ENCODE assay signal across 20 cellular contexts in the genomic region with DNA sequence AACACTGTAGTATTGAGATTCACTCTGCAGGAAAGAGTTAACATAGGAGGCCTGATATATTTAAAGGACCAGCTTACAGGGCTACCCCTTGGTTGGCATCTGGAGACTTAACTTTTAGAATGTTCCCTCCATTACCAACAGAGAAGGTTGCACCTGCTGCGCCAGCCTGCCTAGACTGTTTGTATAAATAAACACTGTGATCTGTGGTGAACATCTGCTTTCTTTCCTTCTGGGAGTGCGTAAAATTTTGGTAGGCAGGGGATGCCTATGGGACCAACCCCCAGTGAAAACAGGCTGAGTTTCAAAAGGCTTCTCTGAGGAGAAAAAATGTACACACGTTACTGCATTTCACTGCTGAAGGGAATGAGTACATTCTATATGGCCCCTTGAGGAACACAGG. TPM values are rescaled to one million over a fixed set of nuclear protein-coding genes. Genes with fewer than 3 reads are reported as not detected.
A peak's percentile ranks its signal among the peaks of the same experiment; 100 is the strongest.
DNase-seq lines count a peak whose midpoint lies in the region; ATAC-seq lines count a peak whose summit lies in the region.
"Had no signal": no experiment of that assay in that cellular context is flagged by ENCODE, and none has a peak within 500 bp of the region (broad histone marks: within the 10 kb centered on the region; RNA-seq: fewer than 3 reads in every experiment).

No MANE protein-coding gene starts in this region.

- H3K4me2 ChIP-seq in BLaER1 = no peak overlapping the region
- H3K4me2 ChIP-seq: GM23338 had no signal

- no peak overlapping the region for H3K27ac Mint-ChIP-seq in activated CD8-positive, alpha-beta memory T cell treated with anti-CD3 and anti-CD28 coated beads, Interleukin-2, amount 10 ng/mL, durations not matched to agents 7 days and 5 days

- H3K36me3 ChIP-seq in BLaER1 = peaks cover 86% of the 10 kb centered on the region

- no peaks in the 10 kb centered on the region for H3K27me3 ChIP-seq in BLaER1

- H3K9ac ChIP-seq in BLaER1 = no peak overlapping the region

- no peak overlapping the region for H3K4me3 ChIP-seq in BLaER1
- H3K4me3 ChIP-seq: GM12878, GM23338 had no signal

- H3K36me3 Mint-ChIP-seq in activated CD8-positive, alpha-beta memory T cell treated with anti-CD3 and anti-CD28 coated beads, Interleukin-2, amount 10 ng/mL, durations not matched to agents 7 days and 5 days = peaks cover 85% of the 10 kb centered on the region

- CTCF ChIA-PET in activated CD8-positive, alpha-beta memory T cell treated with anti-CD3 and anti-CD28 coated beads, Interleukin-2, amount 10 ng/mL, durations not matched to agents 7 days and 5 days (lab: Charles Lee) = no interaction called here

- H3K4me1 Mint-ChIP-seq in activated CD8-positive, alpha-beta memory T cell treated with anti-CD3 and anti-CD28 coated beads, Interleukin-2, amount 10 ng/mL, durations not matched to agents 7 days and 5 days = peaks cover 13% of the 10 kb centered on the region

- peaks cover 8% of the 10 kb centered on the region; the same call in 1 of the 2 replicates for H4K20me1 ChIP-seq in BLaER1

- peaks cover 4% of the 10 kb centered on the region; the same call in 1 of the 2 replicates for H3K4me1 ChIP-seq in BLaER1

- H3K9me3 Mint-ChIP-seq in activated CD8-positive, alpha-beta memory T cell treated with anti-CD3 and anti-CD28 coated beads, Interleukin-2, amount 10 ng/mL, durations not matched to agents 7 days and 5 days (ENCODE audit: low read depth) = peaks cover 7% of the 10 kb centered on the region

- peak overlapping the region; percentile 9; the same call in 1 of the 2 replicates for H3K27ac ChIP-seq in BLaER1

- DNase-seq in D341Med (ENCODE audit: low spot score) = peak; percentile 23
- DNase-seq in NCI-H1694 (lab: John Stamatoyannopoulos, UW) = peak; percentile 26
- DNase-seq in SHP77 treated with DMSO at 0.1 percent for 48 hours (lab: John Stamatoyannopoulos, UW) = peak; percentile 73
- DNase-seq in C1 segment of cervical spinal cord (lab: John Stamatoyannopoulos, UW) = no peak
- no peak for DNase-seq in activated naive CD4-positive, alpha-beta T cell treated with anti-CD3 and anti-CD28 coated beads, Interleukin-2, amount 50 U/mL, for 16 hours
- no peak for DNase-seq in activated CD8-positive, alpha-beta memory T cell treated with anti-CD3 and anti-CD28 coated beads, Interleukin-2, amount 10 ng/mL, durations not matched to agents 7 days and 5 days
- DNase-seq: GDM1, NCI-H1048, NCI-H1436 treated with DMSO at 0.1 percent for 48 hours, NCI-H446 treated with DMSO at 0.1 percent for 48 hours, OCI-M1 had no signal

- H3K27me3 Mint-ChIP-seq in activated CD8-positive, alpha-beta memory T cell treated with anti-CD3 and anti-CD28 coated beads, Interleukin-2, amount 10 ng/mL, durations not matched to agents 7 days and 5 days = no peaks in the 10 kb centered on the region

- H3K4me3 Mint-ChIP-seq in activated CD8-positive, alpha-beta memory T cell treated with anti-CD3 and anti-CD28 coated beads, Interleukin-2, amount 10 ng/mL, durations not matched to agents 7 days and 5 days = no peak overlapping the region
- H3K4me3 Mint-ChIP-seq: CD14-positive monocyte, GM23338 had no signal

- no peak for ATAC-seq in esophagus mucosa
- ATAC-seq in activated CD8-positive, alpha-beta memory T cell treated with anti-CD3 and anti-CD28 coated beads, Interleukin-2, amount 10 ng/mL, durations not matched to agents 7 days and 5 days = no peak
- ATAC-seq: GM12878, GM23338, HCT116 had no signal

- peaks cover 30% of the 10 kb centered on the region for H3K9me3 ChIP-seq in BLaER1

RNA-seq across cellular contexts. Expression of a gene that starts 14.0 kb away (rescaled TPM):
- 16.2 TPM for total RNA-seq in esophagus mucosa
- total RNA-seq in activated CD8-positive, alpha-beta memory T cell treated with anti-CD3 and anti-CD28 coated beads, Interleukin-2, amount 10 ng/mL, durations not matched to agents 7 days and 5 days = 10 to 100 TPM; 37.4 to 46.5 TPM

RNA-seq across cellular contexts. Expression of a gene that starts 27.2 kb away (rescaled TPM):
- total RNA-seq in esophagus mucosa = 0.24 TPM
- total RNA-seq in activated CD8-positive, alpha-beta memory T cell treated with anti-CD3 and anti-CD28 coated beads, Interleukin-2, amount 10 ng/mL, durations not matched to agents 7 days and 5 days = 10 to 100 TPM; 29.1 to 32.4 TPM
- total RNA-seq: A673, GM23338, M059J, RPMI7951 had no signal

Comparison
In these comparisons a context has a peak if more than half of its experiments do, and no peak if none do; other contexts are left out.
1. DNase-seq: peak in D341Med (single experiment), NCI-H1694 (single experiment) and SHP77 treated with DMSO at 0.1 percent for 48 hours (single experiment); none in C1 segment of cervical spinal cord (0 of 14), activated naive CD4-positive, alpha-beta T cell treated with anti-CD3 and anti-CD28 coated beads, Interleukin-2, amount 50 U/mL, for 16 hours (single experiment) and activated CD8-positive, alpha-beta memory T cell treated with anti-CD3 and anti-CD28 coated beads, Interleukin-2, amount 10 ng/mL, durations not matched to agents 7 days and 5 days (single experiment).
2. RNA of a gene that starts 27.2 kb away (total RNA-seq): 29.1 to 32.4 TPM in activated CD8-positive, alpha-beta memory T cell treated with anti-CD3 and anti-CD28 coated beads, Interleukin-2, amount 10 ng/mL, durations not matched to agents 7 days and 5 days; 0.24 TPM in esophagus mucosa (single experiment); every median in the first group is over 10 times any median in the second.